ENCODE assay signal across 1 cellular context in the genomic region with DNA sequence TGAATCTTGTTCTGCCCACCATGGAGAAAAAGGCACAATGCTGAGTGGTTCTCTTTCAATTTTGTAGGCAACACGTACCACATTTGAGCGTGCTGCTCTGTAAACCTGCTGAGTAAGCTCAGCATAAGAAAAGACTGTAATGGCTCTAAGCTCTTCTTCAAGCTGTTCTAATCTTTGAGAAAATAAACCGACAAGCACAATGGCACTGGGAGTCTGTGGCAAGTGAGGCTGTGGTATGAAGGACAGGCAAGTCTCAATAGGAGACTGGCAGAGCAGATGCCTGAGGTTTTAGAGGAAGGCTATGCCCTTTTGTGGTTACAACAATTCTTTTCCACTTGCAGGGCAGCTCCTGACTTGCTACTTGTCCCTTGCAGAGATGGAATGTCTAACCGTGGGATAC.
A peak's percentile ranks its signal among the peaks of the same experiment; 100 is the strongest.
TF ChIP-seq lines count a peak whose summit lies in the region.

No MANE protein-coding gene starts in this region.

TF ChIP-seq in H1, 55 proteins besides CTCF, POLR2A, EP300 and RAD21 (continued from another document):
- TF ChIP-seq YY1 (IDR thresholded peaks at IDR 0.05; ENCODE audit: low read depth, low read length): 0 out of 2 replicates have a peak, but pooled peaks have one; percentile 43
- no peak for TF ChIP-seq SIRT6 (IDR thresholded peaks at IDR 0.05; ENCODE audit: low read length)
- no peak for TF ChIP-seq CEBPB (IDR thresholded peaks at IDR 0.05; ENCODE audit: low read depth, low read length)
- no peak for TF ChIP-seq KDM5A (IDR thresholded peaks at IDR 0.05; ENCODE audit: low read length)
- TF ChIP-seq SIN3A (conservative IDR thresholded peaks at IDR 0.05 in 1 of 2, IDR thresholded peaks at IDR 0.05 in 1 of 2; ENCODE audit: low read depth in 1 of 2, low read length in 2 of 2): no peak
- no peak for TF ChIP-seq RXRA (IDR thresholded peaks at IDR 0.05; ENCODE audit: insufficient read depth, low read depth, low read length)
- TF ChIP-seq RBBP5 (IDR thresholded peaks at IDR 0.05; ENCODE audit: borderline replicate concordance, low read depth, low read length): no peak
- TF ChIP-seq, protein P1, sequence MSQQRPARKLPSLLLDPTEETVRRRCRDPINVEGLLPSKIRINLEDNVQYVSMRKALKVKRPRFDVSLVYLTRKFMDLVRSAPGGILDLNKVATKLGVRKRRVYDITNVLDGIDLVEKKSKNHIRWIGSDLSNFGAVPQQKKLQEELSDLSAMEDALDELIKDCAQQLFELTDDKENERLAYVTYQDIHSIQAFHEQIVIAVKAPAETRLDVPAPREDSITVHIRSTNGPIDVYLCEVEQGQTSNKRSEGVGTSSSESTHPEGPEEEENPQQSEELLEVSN (IDR thresholded peaks at IDR 0.05): no peak
- no peak for TF ChIP-seq CREB1 (IDR thresholded peaks at IDR 0.05)
- TF ChIP-seq POLR2AphosphoS5 (IDR thresholded peaks at IDR 0.05; ENCODE audit: low read depth, low read length): no peak
- TF ChIP-seq NANOG (IDR thresholded peaks at IDR 0.05; ENCODE audit: insufficient read depth, low read depth, low read length, poor library complexity, severe bottlenecking): peak; percentile 98
- no peak for TF ChIP-seq SP2 (IDR thresholded peaks at IDR 0.05; ENCODE audit: low read length)
- TF ChIP-seq ZNF274 (IDR thresholded peaks at IDR 0.05; ENCODE audit: borderline replicate concordance, extremely low read depth, low read length): no peak
- 0 out of 2 replicates have a peak, but pooled peaks have one; percentile 57 for TF ChIP-seq SP1 (IDR thresholded peaks at IDR 0.05; ENCODE audit: low read depth, low read length)
- no peak for TF ChIP-seq KDM1A (IDR thresholded peaks at IDR 0.05; ENCODE audit: borderline replicate concordance, low read length)
- TF ChIP-seq, protein P2, sequence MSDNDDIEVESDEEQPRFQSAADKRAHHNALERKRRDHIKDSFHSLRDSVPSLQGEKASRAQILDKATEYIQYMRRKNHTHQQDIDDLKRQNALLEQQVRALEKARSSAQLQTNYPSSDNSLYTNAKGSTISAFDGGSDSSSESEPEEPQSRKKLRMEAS (IDR thresholded peaks at IDR 0.05): no peak
- TF ChIP-seq, protein P3, sequence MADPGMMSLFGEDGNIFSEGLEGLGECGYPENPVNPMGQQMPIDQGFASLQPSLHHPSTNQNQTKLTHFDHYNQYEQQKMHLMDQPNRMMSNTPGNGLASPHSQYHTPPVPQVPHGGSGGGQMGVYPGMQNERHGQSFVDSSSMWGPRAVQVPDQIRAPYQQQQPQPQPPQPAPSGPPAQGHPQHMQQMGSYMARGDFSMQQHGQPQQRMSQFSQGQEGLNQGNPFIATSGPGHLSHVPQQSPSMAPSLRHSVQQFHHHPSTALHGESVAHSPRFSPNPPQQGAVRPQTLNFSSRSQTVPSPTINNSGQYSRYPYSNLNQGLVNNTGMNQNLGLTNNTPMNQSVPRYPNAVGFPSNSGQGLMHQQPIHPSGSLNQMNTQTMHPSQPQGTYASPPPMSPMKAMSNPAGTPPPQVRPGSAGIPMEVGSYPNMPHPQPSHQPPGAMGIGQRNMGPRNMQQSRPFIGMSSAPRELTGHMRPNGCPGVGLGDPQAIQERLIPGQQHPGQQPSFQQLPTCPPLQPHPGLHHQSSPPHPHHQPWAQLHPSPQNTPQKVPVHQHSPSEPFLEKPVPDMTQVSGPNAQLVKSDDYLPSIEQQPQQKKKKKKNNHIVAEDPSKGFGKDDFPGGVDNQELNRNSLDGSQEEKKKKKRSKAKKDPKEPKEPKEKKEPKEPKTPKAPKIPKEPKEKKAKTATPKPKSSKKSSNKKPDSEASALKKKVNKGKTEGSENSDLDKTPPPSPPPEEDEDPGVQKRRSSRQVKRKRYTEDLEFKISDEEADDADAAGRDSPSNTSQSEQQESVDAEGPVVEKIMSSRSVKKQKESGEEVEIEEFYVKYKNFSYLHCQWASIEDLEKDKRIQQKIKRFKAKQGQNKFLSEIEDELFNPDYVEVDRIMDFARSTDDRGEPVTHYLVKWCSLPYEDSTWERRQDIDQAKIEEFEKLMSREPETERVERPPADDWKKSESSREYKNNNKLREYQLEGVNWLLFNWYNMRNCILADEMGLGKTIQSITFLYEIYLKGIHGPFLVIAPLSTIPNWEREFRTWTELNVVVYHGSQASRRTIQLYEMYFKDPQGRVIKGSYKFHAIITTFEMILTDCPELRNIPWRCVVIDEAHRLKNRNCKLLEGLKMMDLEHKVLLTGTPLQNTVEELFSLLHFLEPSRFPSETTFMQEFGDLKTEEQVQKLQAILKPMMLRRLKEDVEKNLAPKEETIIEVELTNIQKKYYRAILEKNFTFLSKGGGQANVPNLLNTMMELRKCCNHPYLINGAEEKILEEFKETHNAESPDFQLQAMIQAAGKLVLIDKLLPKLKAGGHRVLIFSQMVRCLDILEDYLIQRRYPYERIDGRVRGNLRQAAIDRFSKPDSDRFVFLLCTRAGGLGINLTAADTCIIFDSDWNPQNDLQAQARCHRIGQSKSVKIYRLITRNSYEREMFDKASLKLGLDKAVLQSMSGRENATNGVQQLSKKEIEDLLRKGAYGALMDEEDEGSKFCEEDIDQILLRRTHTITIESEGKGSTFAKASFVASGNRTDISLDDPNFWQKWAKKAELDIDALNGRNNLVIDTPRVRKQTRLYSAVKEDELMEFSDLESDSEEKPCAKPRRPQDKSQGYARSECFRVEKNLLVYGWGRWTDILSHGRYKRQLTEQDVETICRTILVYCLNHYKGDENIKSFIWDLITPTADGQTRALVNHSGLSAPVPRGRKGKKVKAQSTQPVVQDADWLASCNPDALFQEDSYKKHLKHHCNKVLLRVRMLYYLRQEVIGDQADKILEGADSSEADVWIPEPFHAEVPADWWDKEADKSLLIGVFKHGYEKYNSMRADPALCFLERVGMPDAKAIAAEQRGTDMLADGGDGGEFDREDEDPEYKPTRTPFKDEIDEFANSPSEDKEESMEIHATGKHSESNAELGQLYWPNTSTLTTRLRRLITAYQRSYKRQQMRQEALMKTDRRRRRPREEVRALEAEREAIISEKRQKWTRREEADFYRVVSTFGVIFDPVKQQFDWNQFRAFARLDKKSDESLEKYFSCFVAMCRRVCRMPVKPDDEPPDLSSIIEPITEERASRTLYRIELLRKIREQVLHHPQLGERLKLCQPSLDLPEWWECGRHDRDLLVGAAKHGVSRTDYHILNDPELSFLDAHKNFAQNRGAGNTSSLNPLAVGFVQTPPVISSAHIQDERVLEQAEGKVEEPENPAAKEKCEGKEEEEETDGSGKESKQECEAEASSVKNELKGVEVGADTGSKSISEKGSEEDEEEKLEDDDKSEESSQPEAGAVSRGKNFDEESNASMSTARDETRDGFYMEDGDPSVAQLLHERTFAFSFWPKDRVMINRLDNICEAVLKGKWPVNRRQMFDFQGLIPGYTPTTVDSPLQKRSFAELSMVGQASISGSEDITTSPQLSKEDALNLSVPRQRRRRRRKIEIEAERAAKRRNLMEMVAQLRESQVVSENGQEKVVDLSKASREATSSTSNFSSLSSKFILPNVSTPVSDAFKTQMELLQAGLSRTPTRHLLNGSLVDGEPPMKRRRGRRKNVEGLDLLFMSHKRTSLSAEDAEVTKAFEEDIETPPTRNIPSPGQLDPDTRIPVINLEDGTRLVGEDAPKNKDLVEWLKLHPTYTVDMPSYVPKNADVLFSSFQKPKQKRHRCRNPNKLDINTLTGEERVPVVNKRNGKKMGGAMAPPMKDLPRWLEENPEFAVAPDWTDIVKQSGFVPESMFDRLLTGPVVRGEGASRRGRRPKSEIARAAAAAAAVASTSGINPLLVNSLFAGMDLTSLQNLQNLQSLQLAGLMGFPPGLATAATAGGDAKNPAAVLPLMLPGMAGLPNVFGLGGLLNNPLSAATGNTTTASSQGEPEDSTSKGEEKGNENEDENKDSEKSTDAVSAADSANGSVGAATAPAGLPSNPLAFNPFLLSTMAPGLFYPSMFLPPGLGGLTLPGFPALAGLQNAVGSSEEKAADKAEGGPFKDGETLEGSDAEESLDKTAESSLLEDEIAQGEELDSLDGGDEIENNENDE (IDR thresholded peaks at IDR 0.05; ENCODE audit: insufficient replicate concordance, low read length): peak; percentile 58
- no peak for TF ChIP-seq HDAC2 (IDR thresholded peaks at IDR 0.05; ENCODE audit: borderline replicate concordance in 1 of 2, low read depth in 2 of 2, low read length in 2 of 2)
- no peak for TF ChIP-seq NRF1 (IDR thresholded peaks at IDR 0.05; ENCODE audit: low read depth, low read length)
- TF ChIP-seq FOSL1 (IDR thresholded peaks at IDR 0.05; ENCODE audit: insufficient read depth, low read depth, low read length): no peak
- TF ChIP-seq, protein P4, sequence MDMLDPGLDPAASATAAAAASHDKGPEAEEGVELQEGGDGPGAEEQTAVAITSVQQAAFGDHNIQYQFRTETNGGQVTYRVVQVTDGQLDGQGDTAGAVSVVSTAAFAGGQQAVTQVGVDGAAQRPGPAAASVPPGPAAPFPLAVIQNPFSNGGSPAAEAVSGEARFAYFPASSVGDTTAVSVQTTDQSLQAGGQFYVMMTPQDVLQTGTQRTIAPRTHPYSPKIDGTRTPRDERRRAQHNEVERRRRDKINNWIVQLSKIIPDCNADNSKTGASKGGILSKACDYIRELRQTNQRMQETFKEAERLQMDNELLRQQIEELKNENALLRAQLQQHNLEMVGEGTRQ (IDR thresholded peaks at IDR 0.05; ENCODE audit: low read length): no peak
- no peak for TF ChIP-seq PHF8 (conservative IDR thresholded peaks at IDR 0.05; ENCODE audit: low read depth, low read length)
- no peak for TF ChIP-seq BCL11A (IDR thresholded peaks at IDR 0.05; ENCODE audit: low read depth in 2 of 2, low read length in 2 of 2)
- TF ChIP-seq TBP (IDR thresholded peaks at IDR 0.05; ENCODE audit: low read depth, low read length): no peak
- TF ChIP-seq POU5F1 (IDR thresholded peaks at IDR 0.05; ENCODE audit: low read depth, low read length): peak; percentile 90
- 0 out of 2 replicates have a peak, but pooled peaks have one; percentile 54 for TF ChIP-seq BACH1 (IDR thresholded peaks at IDR 0.05; ENCODE audit: low read length)
- no peak for TF ChIP-seq CBX8 (IDR thresholded peaks at IDR 0.05; ENCODE audit: borderline replicate concordance, low read depth, low read length)
- no peak for TF ChIP-seq EGR1 (IDR thresholded peaks at IDR 0.05; ENCODE audit: borderline replicate concordance, low read depth, low read length)
- no peak for TF ChIP-seq SRF (IDR thresholded peaks at IDR 0.05; ENCODE audit: low read depth, low read length)
